In the genomic region with DNA sequence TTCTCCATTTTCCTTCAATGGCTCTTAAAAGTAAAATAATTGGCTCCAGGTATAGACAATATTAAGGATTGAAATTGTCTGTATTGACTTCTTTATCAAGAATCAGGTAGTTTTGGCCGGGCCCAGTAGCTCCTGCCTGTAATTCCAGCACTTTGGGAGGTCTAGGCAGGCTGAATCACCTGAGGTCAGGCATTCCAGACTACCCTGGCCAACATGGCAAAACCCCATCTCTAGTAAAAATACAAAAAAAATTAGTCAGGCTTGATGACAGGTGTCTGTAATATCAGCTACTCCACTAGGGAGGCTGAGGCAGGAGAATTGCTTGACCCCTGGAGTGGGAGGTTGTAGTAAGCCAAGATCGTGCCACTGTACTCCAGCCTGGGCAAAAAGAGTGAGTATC, we compare ENCODE assay signal across 23 cellular contexts.
"Had no signal": no experiment of that assay in that cellular context is flagged by ENCODE, and none has a peak within 500 bp of the region (broad histone marks: within the 10 kb centered on the region; RNA-seq: fewer than 3 reads in every experiment).

No MANE protein-coding gene starts in this region.

- H3K4me1 ChIP-seq: colonic mucosa, gastrocnemius medialis, gastroesophageal sphincter, heart left ventricle, heart right ventricle had no signal

- H3K27me3 ChIP-seq: colonic mucosa, esophagus squamous epithelium, foreskin keratinocyte, gastrocnemius medialis, gastroesophageal sphincter, heart left ventricle, heart right ventricle had no signal

- DNase-seq: colonic mucosa; cortex of kidney; dermis blood vessel endothelial cell; dorsolateral prefrontal cortex; effector CD4-positive, alpha-beta T cell; effector CD8-positive, alpha-beta T cell; effector memory CD4-positive, alpha-beta T cell; effector memory CD8-positive, alpha-beta T cell; endodermal cell; erythroblast; esophagus squamous epithelium; foreskin fibroblast; foreskin keratinocyte; foreskin melanocyte; gastrocnemius medialis; glutamatergic neuron; head of caudate nucleus; heart left ventricle; heart right ventricle had no signal

- H3K27ac ChIP-seq: colonic mucosa, coronary artery, dorsolateral prefrontal cortex, epithelial cell of prostate, esophagus squamous epithelium, foreskin keratinocyte, gastrocnemius medialis, gastroesophageal sphincter, heart left ventricle, heart right ventricle had no signal

- H3K9me3 ChIP-seq: colonic mucosa, esophagus squamous epithelium, gastrocnemius medialis, heart left ventricle, heart right ventricle had no signal

- H3K36me3 ChIP-seq: colonic mucosa, esophagus squamous epithelium, gastrocnemius medialis, gastroesophageal sphincter, heart left ventricle, heart right ventricle had no signal

- ATAC-seq: effector memory CD8-positive, alpha-beta T cell; esophagus mucosa; foreskin keratinocyte; gastrocnemius medialis; gastroesophageal sphincter; heart left ventricle; heart right ventricle had no signal

- H3K4me3 ChIP-seq: colonic mucosa, coronary artery, dorsolateral prefrontal cortex, esophagus squamous epithelium, gastrocnemius medialis, gastroesophageal sphincter, heart left ventricle, heart right ventricle had no signal
